8 cellular contexts compared by ENCODE assay signal in genomic region chr4:40316333-40316781, GRCh38. TPM values are rescaled to one million over a fixed set of nuclear protein-coding genes. Genes with fewer than 3 reads are reported as not detected.
DNase-seq lines count a peak whose midpoint lies in the region; ATAC-seq and TF ChIP-seq lines count a peak whose summit lies in the region.

No MANE protein-coding gene starts in this region.

- intact Hi-C loops in activated CD8-positive, alpha-beta T cell treated with anti-CD3 and anti-CD28 coated beads for 36 hours (cut with micrococcal nuclease): loop anchor here (10.0 kb wide), 1 partner anchor 622 kb away; the partner anchor contains the start of gene UBE2K

- POLR2A ChIA-PET in activated CD8-positive, alpha-beta T cell treated with anti-CD3 and anti-CD28 coated beads for 36 hours (lab: Charles Lee): interaction anchor here (0.7 to 18.4 kb wide), 18 partner anchors 10 to 338 kb away, joined by 3 to 326 read pairs (median 6); partner anchors contain the start of genes N4BP2, PDS5A and RHOH

- H3K4me3 Mint-ChIP-seq in activated CD8-positive, alpha-beta T cell treated with anti-CD3 and anti-CD28 coated beads for 36 hours: peak overlapping the region; percentile 81

- H3K9me3 Mint-ChIP-seq in activated CD8-positive, alpha-beta T cell treated with anti-CD3 and anti-CD28 coated beads for 36 hours: no peaks in the 10 kb centered on the region

- no peak overlapping the region for H3K4me3 ChIP-seq in DND-41 (ENCODE audit: low read depth in 1 of 2, low read length in 2 of 2)

- H3K79me2 ChIP-seq in DND-41 (ENCODE audit: insufficient read depth, low read length): no peaks in the 10 kb centered on the region

- no peaks in the 10 kb centered on the region for H3K9me3 ChIP-seq in DND-41 (ENCODE audit: insufficient read depth, low read length, severe bottlenecking)

- CTCF ChIA-PET in activated CD8-positive, alpha-beta T cell treated with anti-CD3 and anti-CD28 coated beads for 36 hours (lab: Charles Lee): interaction anchor here (0.6 to 4.4 kb wide), 50 partner anchors 9 to 527 kb away, joined by 3 to 49 read pairs (median 6); partner anchors contain the start of genes N4BP2 and RHOH

- H3K27ac Mint-ChIP-seq in activated CD8-positive, alpha-beta T cell treated with anti-CD3 and anti-CD28 coated beads for 36 hours: peak overlapping the region; percentile 99

- no peaks in the 10 kb centered on the region for H3K27me3 Mint-ChIP-seq in activated CD8-positive, alpha-beta T cell treated with anti-CD3 and anti-CD28 coated beads for 36 hours

- H3K4me1 Mint-ChIP-seq in activated CD8-positive, alpha-beta T cell treated with anti-CD3 and anti-CD28 coated beads for 36 hours (ENCODE audit: low read depth): peaks cover 62% of the 10 kb centered on the region

- H3K27ac ChIP-seq in DND-41 (ENCODE audit: low read length): peak overlapping the region; percentile 67; the same call in 1 of the 2 replicates
- H3K27ac ChIP-seq in foreskin keratinocyte: peak overlapping the region; percentile 94

- no peaks in the 10 kb centered on the region for H3K36me3 Mint-ChIP-seq in activated CD8-positive, alpha-beta T cell treated with anti-CD3 and anti-CD28 coated beads for 36 hours (ENCODE audit: low read depth)

- H3K9ac ChIP-seq in DND-41 (ENCODE audit: low read depth, low read length): peak overlapping the region; percentile 26; the same call in 1 of the 2 replicates

- peaks cover 27% of the 10 kb centered on the region for H3K4me1 ChIP-seq in DND-41 (ENCODE audit: insufficient read depth, low read length)
- peaks cover 14% of the 10 kb centered on the region for H3K4me1 ChIP-seq in foreskin keratinocyte

- H3K27me3 ChIP-seq in DND-41 (ENCODE audit: insufficient read depth, low read length, poor library complexity): no peaks in the 10 kb centered on the region
- H3K27me3 ChIP-seq in foreskin keratinocyte: no peaks in the 10 kb centered on the region

- peak overlapping the region; percentile 65 for H3K4me2 ChIP-seq in DND-41 (ENCODE audit: insufficient read depth, low read length)

- H4K20me1 ChIP-seq in DND-41 (ENCODE audit: insufficient read depth, low read length): no peaks in the 10 kb centered on the region

- DNase-seq in DND-41 (no peak), foreskin keratinocyte (peak; percentile 78 to 90), NCI-H524 treated with DMSO at 0.1 percent for 48 hours (lab: John Stamatoyannopoulos, UW) (no peak), NCI-H1417 treated with DMSO at 0.1 percent for 48 hours (lab: John Stamatoyannopoulos, UW) (no peak), DMS79 treated with DMSO at 0.1 percent for 48 hours (lab: John Stamatoyannopoulos, UW) (no peak)
- peak; percentile 67 for DNase-seq in activated CD8-positive, alpha-beta T cell treated with anti-CD3 and anti-CD28 coated beads for 36 hours
- peak; percentile 37 for DNase-seq in stimulated activated CD4-positive, alpha-beta T cell treated with anti-CD3 and anti-CD28 coated beads, Interleukin-2, amount 100 ng/mL, for 4 hours (ENCODE audit: low read depth)

- peak overlapping the region; percentile 88 for H2AFZ ChIP-seq in DND-41 (ENCODE audit: low read depth, low read length)

- no peak for TF ChIP-seq CTCF in DND-41 (IDR thresholded peaks at IDR 0.05; ENCODE audit: borderline replicate concordance, extremely low read depth, low read length, poor library complexity, severe bottlenecking)
- no peak for TF ChIP-seq CTCF in activated CD8-positive, alpha-beta T cell treated with anti-CD3 and anti-CD28 coated beads for 36 hours (IDR thresholded peaks at IDR 0.05)
- no peak for TF ChIP-seq CTCF in foreskin keratinocyte (conservative IDR thresholded peaks at IDR 0.05)

- ATAC-seq in DND-41 (ENCODE audit: insufficient read depth, low read depth): no peak
- ATAC-seq in HG02870 (IDR thresholded peaks at IDR 0.05; ENCODE audit: unreplicated experiment): peak; percentile 66
- peak; percentile 48 for ATAC-seq in activated CD8-positive, alpha-beta T cell treated with anti-CD3 and anti-CD28 coated beads for 36 hours
- ATAC-seq in foreskin keratinocyte: peak; percentile 74

- no peaks in the 10 kb centered on the region for H3K36me3 ChIP-seq in DND-41 (ENCODE audit: insufficient read depth, low read length)

RNA-seq across cellular contexts. Expression of gene CHRNA9, which starts 18.8 kb away (rescaled TPM):
- total RNA-seq in activated CD8-positive, alpha-beta T cell treated with anti-CD3 and anti-CD28 coated beads for 36 hours: under 1 TPM; 0.11 to 0.38 TPM
- 0.07 TPM in 1 of 2 replicates, not detected in the other for total RNA-seq in foreskin keratinocyte
- polyA plus RNA-seq in foreskin keratinocyte: 0.10 TPM in 1 of 2 replicates, not detected in the other

Comparison
In these comparisons a context has a peak if more than half of its experiments do, and no peak if none do; other contexts are left out.
1. DNase-seq: peak in activated CD8-positive, alpha-beta T cell treated with anti-CD3 and anti-CD28 coated beads for 36 hours (single experiment), foreskin keratinocyte (2 of 2) and stimulated activated CD4-positive, alpha-beta T cell treated with anti-CD3 and anti-CD28 coated beads, Interleukin-2, amount 100 ng/mL, for 4 hours (single experiment); none in DND-41 (single experiment), NCI-H524 treated with DMSO at 0.1 percent for 48 hours (single experiment), NCI-H1417 treated with DMSO at 0.1 percent for 48 hours (single experiment) and DMS79 treated with DMSO at 0.1 percent for 48 hours (single experiment).